Comparison of ENCODE assay signal across 8 cellular contexts in the genomic region with DNA sequence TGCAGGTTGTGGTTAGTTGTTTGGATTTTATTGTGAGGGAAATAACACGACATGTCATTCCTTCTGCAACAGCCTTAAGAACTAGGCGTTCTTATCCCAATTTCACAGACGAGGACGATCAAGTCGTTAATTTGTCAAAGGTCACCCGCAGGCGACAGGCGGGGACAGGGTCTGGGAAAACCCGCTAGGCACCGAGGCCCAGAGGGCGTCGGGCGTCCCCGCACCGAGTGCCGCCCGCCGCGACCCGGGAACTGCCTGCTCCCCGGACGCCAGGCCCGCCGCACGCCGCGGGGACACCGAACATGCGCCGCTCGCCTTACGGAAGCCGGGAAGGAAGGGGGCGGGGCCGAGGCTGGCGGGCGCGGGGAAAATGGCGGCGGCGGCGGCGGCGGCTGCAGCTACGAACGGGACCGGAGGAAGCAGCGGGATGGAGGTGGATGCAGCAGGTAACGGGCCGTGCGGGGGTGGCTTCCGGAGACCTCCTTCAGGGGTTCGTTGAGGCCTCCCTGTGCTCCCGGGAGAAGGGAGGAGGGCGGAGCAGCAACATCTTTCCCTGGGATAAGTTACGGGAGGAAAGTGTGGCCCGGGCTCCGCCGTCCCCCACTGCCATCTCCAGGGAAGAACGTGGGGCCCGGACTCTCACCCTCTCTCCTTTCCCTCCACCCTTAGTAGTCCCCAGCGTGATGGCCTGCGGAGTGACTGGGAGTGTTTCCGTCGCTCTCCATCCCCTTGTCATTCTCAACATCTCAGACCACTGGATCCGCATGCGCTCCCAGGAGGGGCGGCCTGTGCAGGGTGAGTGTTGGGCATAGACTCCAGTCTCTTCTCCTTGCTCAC. TPM values are rescaled to one million over a fixed set of nuclear protein-coding genes. Genes with fewer than 3 reads are reported as not detected.
DNase-seq lines count a peak whose midpoint lies in the region; ATAC-seq lines count a peak whose summit lies in the region.

A gene (plus strand): TSS at position 349 of the 837 bp plus-strand sequence. CDS start 22 bp downstream, at position 371.

- DNase-seq in EL (peak; percentile 72), NCI-H446 (lab: John Stamatoyannopoulos, UW) (peak; percentile 9 to 57), dedifferentiated amniotic fluid mesenchymal stem cell (ENCODE audit: extremely low spot score) (peak; percentile 40), left lobe of liver (ENCODE audit: low spot score) (peak; percentile 86)
- peak; percentile 84 for DNase-seq in activated CD4-positive, alpha-beta T cell treated with anti-CD3 and anti-CD28 coated beads, Interleukin-2, amount 50 U/mL, for 1 hour
- peak; percentile 91 to 92 for DNase-seq in stimulated activated CD4-positive, alpha-beta T cell treated with anti-CD3 and anti-CD28 coated beads, Interleukin-2, amount 100 ng/mL, for 24 hours

- ATAC-seq in HG02763 (IDR thresholded peaks at IDR 0.05; ENCODE audit: unreplicated experiment) (peak; percentile 69), left lobe of liver (peak; percentile 89), GM21390 (IDR thresholded peaks at IDR 0.05; ENCODE audit: unreplicated experiment) (no peak)

RNA-seq across cellular contexts. Expression of the gene that starts here (rescaled TPM):
- 42.6 TPM for total RNA-seq in left lobe of liver

Comparison
In these comparisons a context has a peak if more than half of its experiments do, and no peak if none do; other contexts are left out.
1. DNase-seq: peak in every context shown above with its lines; median percentile 92 in stimulated activated CD4-positive, alpha-beta T cell treated with anti-CD3 and anti-CD28 coated beads, Interleukin-2, amount 100 ng/mL, for 24 hours; 86 in left lobe of liver; 84 in activated CD4-positive, alpha-beta T cell treated with anti-CD3 and anti-CD28 coated beads, Interleukin-2, amount 50 U/mL, for 1 hour; 72 in EL; 40 in dedifferentiated amniotic fluid mesenchymal stem cell; 33 in NCI-H446.